ENCODE assay signal across 18 cellular contexts in the genomic region with DNA sequence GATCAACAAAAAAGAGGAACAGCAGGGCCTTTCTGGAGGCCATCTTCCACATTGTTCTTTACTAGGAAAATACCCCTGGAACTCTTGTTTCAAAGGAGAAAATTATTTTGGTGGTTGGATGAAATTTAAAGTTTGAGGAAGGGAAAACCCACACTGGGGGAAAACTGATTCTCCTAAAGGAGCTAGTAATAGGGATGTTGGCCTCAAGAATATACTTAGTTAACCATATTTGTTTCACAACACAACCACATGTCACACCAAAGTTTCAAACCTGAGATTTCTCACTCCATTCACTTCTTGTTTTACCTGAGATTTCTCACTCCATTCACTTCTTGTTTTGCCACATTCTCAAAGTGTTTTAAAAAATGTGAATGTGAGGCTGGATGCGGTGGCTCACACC.
"Had no signal": no experiment of that assay in that cellular context is flagged by ENCODE, and none has a peak within 500 bp of the region (broad histone marks: within the 10 kb centered on the region; RNA-seq: fewer than 3 reads in every experiment).

No MANE protein-coding gene starts in this region.

- H3K27ac ChIP-seq: body of pancreas, gastroesophageal sphincter, hepatocyte, neutrophil, right atrium auricular region, transverse colon had no signal

- H2AFZ ChIP-seq: hepatocyte had no signal

- H3K4me3 ChIP-seq: body of pancreas, gastroesophageal sphincter, hepatocyte, right atrium auricular region, transverse colon had no signal

- H3K27me3 ChIP-seq: body of pancreas, gastroesophageal sphincter, hepatocyte, right atrium auricular region, transverse colon had no signal

- ATAC-seq: activated CD4-positive, CD25-positive, alpha-beta regulatory T cell treated with anti-CD3 and anti-CD28 coated beads, Interleukin-2, amount 50 U/mL, for 24 hours; activated T-helper 17 cell treated with anti-CD3 and anti-CD28 coated beads, Interleukin-2, amount 50 U/mL, for 72 hours; body of pancreas; gastroesophageal sphincter; left ventricle myocardium superior had no signal

- H3K4me2 ChIP-seq: hepatocyte had no signal

- H3K9me3 Mint-ChIP-seq: activated CD4-positive, alpha-beta memory T cell treated with anti-CD3 and anti-CD28 coated beads, Interleukin-2, amount 10 ng/mL, durations not matched to agents 7 days and 5 days; activated naive CD4-positive, alpha-beta T cell treated with anti-CD3 and anti-CD28 coated beads for 36 hours; activated T-helper 17 cell treated with anti-CD3 and anti-CD28 coated beads, Interleukin-2, amount 50 U/mL, for 72 hours; central memory CD8-positive, alpha-beta T cell; T-helper 2 cell treated with Interferon-gamma antibody and Interleukin-4, amounts not matched to agents 5 μg/mL and 100 μg/mL, for 36 hours had no signal

- DNase-seq: activated CD4-positive, alpha-beta memory T cell treated with anti-CD3 and anti-CD28 coated beads, Interleukin-2, amount 10 ng/mL, durations not matched to agents 7 days and 5 days; activated CD8-positive, alpha-beta memory T cell treated with anti-CD3 and anti-CD28 coated beads, Interleukin-2, amount 50 U/mL, for 48 hours; activated naive CD4-positive, alpha-beta T cell treated with anti-CD3 and anti-CD28 coated beads for 36 hours; amniotic stem cell; body of pancreas; kidney; left ventricle myocardium superior; small intestine; substantia nigra; transverse colon had no signal

- H3K36me3 ChIP-seq: gastroesophageal sphincter, neutrophil, right atrium auricular region, transverse colon had no signal

- H3K4me3 Mint-ChIP-seq: activated CD4-positive, alpha-beta memory T cell treated with anti-CD3 and anti-CD28 coated beads, Interleukin-2, amount 10 ng/mL, durations not matched to agents 7 days and 5 days; activated naive CD4-positive, alpha-beta T cell treated with anti-CD3 and anti-CD28 coated beads for 36 hours; activated T-helper 17 cell treated with anti-CD3 and anti-CD28 coated beads, Interleukin-2, amount 50 U/mL, for 72 hours; central memory CD8-positive, alpha-beta T cell; T-helper 2 cell treated with Interferon-gamma antibody and Interleukin-4, amounts not matched to agents 5 μg/mL and 100 μg/mL, for 36 hours had no signal

- H3K27ac Mint-ChIP-seq: activated CD4-positive, alpha-beta memory T cell treated with anti-CD3 and anti-CD28 coated beads, Interleukin-2, amount 10 ng/mL, durations not matched to agents 7 days and 5 days; activated naive CD4-positive, alpha-beta T cell treated with anti-CD3 and anti-CD28 coated beads for 36 hours had no signal

- H3K9me3 ChIP-seq: body of pancreas, gastroesophageal sphincter, neutrophil, right atrium auricular region, transverse colon had no signal

- H3K27me3 Mint-ChIP-seq: activated CD4-positive, alpha-beta memory T cell treated with anti-CD3 and anti-CD28 coated beads, Interleukin-2, amount 10 ng/mL, durations not matched to agents 7 days and 5 days; activated T-helper 17 cell treated with anti-CD3 and anti-CD28 coated beads, Interleukin-2, amount 50 U/mL, for 72 hours; central memory CD8-positive, alpha-beta T cell had no signal
